1 cellular context compared by ENCODE assay signal in the genomic region with DNA sequence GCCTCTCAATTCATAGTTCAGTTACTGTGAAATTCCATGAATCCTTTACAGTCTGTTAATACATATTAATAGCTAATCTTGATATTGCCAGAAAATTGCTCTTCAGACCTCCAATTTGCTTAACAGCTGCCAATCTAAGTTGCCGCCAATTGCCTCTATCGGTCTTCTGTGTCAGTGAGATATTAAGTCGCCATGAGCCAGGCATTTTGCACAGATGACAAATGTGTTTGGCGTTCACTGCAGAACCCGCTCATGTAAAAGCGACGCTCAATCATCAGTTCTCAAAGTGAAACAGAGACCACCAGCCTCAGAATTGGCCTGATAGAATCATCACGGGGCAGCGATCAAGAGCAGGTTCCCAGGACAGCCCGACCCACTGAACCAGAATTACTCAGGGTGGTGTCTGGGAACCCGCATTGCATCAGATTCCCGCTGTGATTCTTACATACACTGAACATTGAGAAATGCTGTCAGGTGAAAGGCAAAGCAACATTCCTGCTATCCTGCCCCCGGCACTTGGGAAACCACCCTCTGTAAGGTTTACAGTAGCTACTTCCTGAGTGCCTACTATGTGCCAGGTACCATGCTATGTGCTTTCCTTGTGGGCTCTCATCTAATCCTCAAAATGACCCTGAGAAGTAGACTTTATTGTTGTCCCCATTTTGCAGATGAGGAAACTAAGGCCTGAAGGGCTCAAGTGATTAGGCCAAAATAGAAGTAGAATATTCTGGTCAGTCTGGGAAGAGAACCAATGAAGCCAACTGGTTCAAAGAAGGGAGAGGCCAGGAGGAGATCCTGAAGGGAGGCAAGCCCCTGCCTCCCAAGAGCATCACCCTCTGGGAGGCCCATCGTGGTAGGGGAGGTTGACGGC.
A peak's percentile ranks its signal among the peaks of the same experiment; 100 is the strongest.
TF ChIP-seq lines count a peak whose summit lies in the region.

No MANE protein-coding gene starts in this region.

TF ChIP-seq in GM12878, 131 proteins besides CTCF, POLR2A, EP300 and RAD21 (continued from another document):
- TF ChIP-seq, protein P1, sequence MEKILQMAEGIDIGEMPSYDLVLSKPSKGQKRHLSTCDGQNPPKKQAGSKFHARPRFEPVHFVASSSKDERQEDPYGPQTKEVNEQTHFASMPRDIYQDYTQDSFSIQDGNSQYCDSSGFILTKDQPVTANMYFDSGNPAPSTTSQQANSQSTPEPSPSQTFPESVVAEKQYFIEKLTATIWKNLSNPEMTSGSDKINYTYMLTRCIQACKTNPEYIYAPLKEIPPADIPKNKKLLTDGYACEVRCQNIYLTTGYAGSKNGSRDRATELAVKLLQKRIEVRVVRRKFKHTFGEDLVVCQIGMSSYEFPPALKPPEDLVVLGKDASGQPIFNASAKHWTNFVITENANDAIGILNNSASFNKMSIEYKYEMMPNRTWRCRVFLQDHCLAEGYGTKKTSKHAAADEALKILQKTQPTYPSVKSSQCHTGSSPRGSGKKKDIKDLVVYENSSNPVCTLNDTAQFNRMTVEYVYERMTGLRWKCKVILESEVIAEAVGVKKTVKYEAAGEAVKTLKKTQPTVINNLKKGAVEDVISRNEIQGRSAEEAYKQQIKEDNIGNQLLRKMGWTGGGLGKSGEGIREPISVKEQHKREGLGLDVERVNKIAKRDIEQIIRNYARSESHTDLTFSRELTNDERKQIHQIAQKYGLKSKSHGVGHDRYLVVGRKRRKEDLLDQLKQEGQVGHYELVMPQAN (conservative IDR thresholded peaks at IDR 0.05), result no peak
- 0 out of 2 replicates have a peak, but pooled peaks have one; percentile 20 for TF ChIP-seq MLLT1 (IDR thresholded peaks at IDR 0.05)
- TF ChIP-seq, protein P2, sequence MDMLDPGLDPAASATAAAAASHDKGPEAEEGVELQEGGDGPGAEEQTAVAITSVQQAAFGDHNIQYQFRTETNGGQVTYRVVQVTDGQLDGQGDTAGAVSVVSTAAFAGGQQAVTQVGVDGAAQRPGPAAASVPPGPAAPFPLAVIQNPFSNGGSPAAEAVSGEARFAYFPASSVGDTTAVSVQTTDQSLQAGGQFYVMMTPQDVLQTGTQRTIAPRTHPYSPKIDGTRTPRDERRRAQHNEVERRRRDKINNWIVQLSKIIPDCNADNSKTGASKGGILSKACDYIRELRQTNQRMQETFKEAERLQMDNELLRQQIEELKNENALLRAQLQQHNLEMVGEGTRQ (IDR thresholded peaks at IDR 0.05; ENCODE audit: borderline replicate concordance, low read depth, low read length), result no peak
- TF ChIP-seq KDM1A (IDR thresholded peaks at IDR 0.05; ENCODE audit: borderline replicate concordance), result no peak
- no peak for TF ChIP-seq E2F8 (IDR thresholded peaks at IDR 0.05; ENCODE audit: low read depth, partially characterized antibody)
- no peak for TF ChIP-seq NFXL1 (IDR thresholded peaks at IDR 0.05; ENCODE audit: borderline replicate concordance)
- no peak for TF ChIP-seq JUNB (IDR thresholded peaks at IDR 0.05)
- peak; percentile 89 for TF ChIP-seq BCL3 (IDR thresholded peaks at IDR 0.05; ENCODE audit: borderline replicate concordance, insufficient read depth, low read depth, low read length, poor library complexity, severe bottlenecking)
- TF ChIP-seq POLR2AphosphoS2 (IDR thresholded peaks at IDR 0.05; ENCODE audit: low read depth, low read length), result no peak
